8 cellular contexts compared by ENCODE assay signal in genomic region chr19:35879770-35880317, GRCh38. TPM values are rescaled to one million over a fixed set of nuclear protein-coding genes. Genes with fewer than 3 reads are reported as not detected.
DNase-seq lines count a peak whose midpoint lies in the region; ATAC-seq and TF ChIP-seq lines count a peak whose summit lies in the region.

No MANE protein-coding gene starts in this region.

- H4K5ac ChIP-seq in IMR-90 (ENCODE audit: low read depth, low read length), result no peak overlapping the region

- no peak overlapping the region for H3K23ac ChIP-seq in IMR-90 (ENCODE audit: low read depth, low read length)

- no peaks in the 10 kb centered on the region for H3K79me1 ChIP-seq in IMR-90 (ENCODE audit: low read depth in 1 of 2, low read length in 2 of 2)

- BruUV-seq in IMR-90 (replicated peaks; lab: Mats Ljungman, UMichigan), result no TSS peak

- TF ChIP-seq RAD21 in IMR-90 (IDR thresholded peaks at IDR 0.05; ENCODE audit: low read length), result no peak

- no peak overlapping the region for H4K8ac ChIP-seq in IMR-90 (ENCODE audit: low read depth in 2 of 2, low read length in 2 of 2)

- no peak overlapping the region for H3K9ac ChIP-seq in IMR-90 (ENCODE audit: low read depth, low read length)

- no peak overlapping the region for H3K56ac ChIP-seq in IMR-90 (ENCODE audit: extremely low read depth, insufficient read depth, low read length)

- H4K20me1 ChIP-seq in IMR-90 (ENCODE audit: insufficient read depth, low read length), result peaks cover 5% of the 10 kb centered on the region

- H4K91ac ChIP-seq in IMR-90 (ENCODE audit: insufficient read depth, low read depth, low read length), result no peak overlapping the region

- in situ Hi-C loops in Caki2 (cut with HindIII; ENCODE audit: low pct_unique_long_range_greater_than_20kb, low sequenced_read_pairs), result no loop called here
- in situ Hi-C loops in IMR-90 (cut with MboI; ENCODE audit: low sequenced_read_pairs), result no loop called here

- no peaks in the 10 kb centered on the region for H3K4me1 ChIP-seq in IMR-90 (ENCODE audit: control insufficient read depth, insufficient read depth, low read length)

- H3K36me3 ChIP-seq in IMR-90 (ENCODE audit: control insufficient read depth, insufficient read depth, low read length), result no peaks in the 10 kb centered on the region

- dilution Hi-C loops in IMR-90 (cut with HindIII; ENCODE audit: low sequenced_read_pairs, unreplicated experiment), result no loop called here

- no peak overlapping the region for H3K4me2 ChIP-seq in IMR-90 (ENCODE audit: low read depth, low read length)

- TF ChIP-seq POLR2A in IMR-90 (IDR thresholded peaks at IDR 0.05; ENCODE audit: low read depth, low read length), result no peak

- no peak overlapping the region for H3K18ac ChIP-seq in IMR-90 (ENCODE audit: low read depth, low read length)

- H3K4me3 ChIP-seq in IMR-90 (ENCODE audit: insufficient read depth, low read depth, low read length), result no peak overlapping the region

- no peak overlapping the region for H2AK5ac ChIP-seq in IMR-90 (ENCODE audit: low read depth, low read length)

- H2BK5ac ChIP-seq in IMR-90 (ENCODE audit: low read depth, low read length, poor library complexity, severe bottlenecking), result no peak overlapping the region

- H2BK15ac ChIP-seq in IMR-90 (ENCODE audit: low read depth, low read length), result no peak overlapping the region

- H3K4ac ChIP-seq in IMR-90 (ENCODE audit: low read depth, low read length), result no peak overlapping the region

- CTCF ChIA-PET in IMR-90 (lab: Yijun Ruan, JAX), result no interaction called here

- no peaks in the 10 kb centered on the region for H3K9me1 ChIP-seq in IMR-90 (ENCODE audit: insufficient read depth, low read length)

- H2BK120ac ChIP-seq in IMR-90 (ENCODE audit: low read depth, low read length), result no peak overlapping the region

- ATAC-seq in IMR-90 (ENCODE audit: low read depth) (peak; percentile 100), Right ventricle myocardium inferior (peak; percentile 95)

- H3K14ac ChIP-seq in IMR-90 (replicated peaks; ENCODE audit: low read depth, low read length), result no peak overlapping the region

- POLR2A ChIA-PET in IMR-90 (lab: Charles Lee; ENCODE audit: unreplicated experiment), result interaction anchor here (0.6 kb wide), 1 partner anchor 118 kb away, joined by 18 read pairs; no protein-coding TSS in a partner anchor

- intact Hi-C loops in IMR-90 (cut with micrococcal nuclease), result no loop called here
- intact Hi-C loops in Right ventricle myocardium inferior (cut with DNase I), result no loop called here
- intact Hi-C loops in posterior cingulate gyrus (cut with DNase I), result no loop called here

- no peaks in the 10 kb centered on the region for H3K9me3 ChIP-seq in IMR-90 (ENCODE audit: control insufficient read depth, insufficient read depth, low read length)

- H3K27ac ChIP-seq in IMR-90 (ENCODE audit: insufficient read depth, low read length), result no peak overlapping the region

- no peak overlapping the region for H2AK9ac ChIP-seq in IMR-90 (replicated peaks; ENCODE audit: low read depth, low read length, poor library complexity)

- peak overlapping the region; percentile 13 for H2AFZ ChIP-seq in IMR-90 (replicated peaks; ENCODE audit: low read length, poor library complexity)

- no peak for TF ChIP-seq CTCF in IMR-90 (conservative IDR thresholded peaks at IDR 0.05; ENCODE audit: low read depth, low read length)

- no peak overlapping the region for H2BK20ac ChIP-seq in IMR-90 (ENCODE audit: low read depth, low read length)

- DNase-seq in Caki2 (ENCODE audit: low read depth), result peak; percentile 88
- DNase-seq in IMR-90, result peak; percentile 89
- peak; percentile 59 for DNase-seq in T follicular helper cell (ENCODE audit: low read depth)
- peak; percentile 42 for DNase-seq in activated naive CD8-positive, alpha-beta T cell treated with anti-CD3 and anti-CD28 coated beads, Interleukin-2, amount 50 U/mL, for 16 hours (ENCODE audit: low read depth, low spot score)
- peak; percentile 96 for DNase-seq in Right ventricle myocardium inferior (ENCODE audit: missing footprints)
- peak; percentile 68 to 98 (median 82) for DNase-seq in posterior cingulate gyrus
- no peak for DNase-seq in NCI-H446 treated with DMSO at 0.1 percent for 48 hours (lab: John Stamatoyannopoulos, UW)
- no peak for DNase-seq in NCI-H2107 treated with DMSO at 0.1 percent for 48 hours (lab: John Stamatoyannopoulos, UW; ENCODE audit: unreplicated experiment)

- 0% methylated on average over 10 of the region's 28 CpGs; no CpG with 5 or more reads in 1 of the 2 experiments for WGBS in IMR-90 (ENCODE audit: extremely low coverage in 2 of 2, insufficient read length in 1 of 2), 2 experiments

- no peaks in the 10 kb centered on the region for H3K27me3 ChIP-seq in IMR-90 (ENCODE audit: control insufficient read depth, insufficient read depth, low read length)

TF ChIP-seq in IMR-90, 13 proteins besides CTCF, POLR2A, EP300 and RAD21:
- TF ChIP-seq NFE2L2 (IDR thresholded peaks at IDR 0.05; ENCODE audit: low read depth, low read length) (peak; percentile 49; the same call in 1 of the 2 replicates), RCOR1 (IDR thresholded peaks at IDR 0.05; ENCODE audit: insufficient replicate concordance, low read length) (peak; percentile 90), MAFK (IDR thresholded peaks at IDR 0.05; ENCODE audit: low read depth, low read length) (no peak), MAZ (IDR thresholded peaks at IDR 0.05; ENCODE audit: borderline replicate concordance, low read depth, low read length) (peak; percentile 82; the same call in 1 of the 2 replicates), RFX5 (IDR thresholded peaks at IDR 0.05; ENCODE audit: low read depth, low read length) (no peak), BHLHE40 (IDR thresholded peaks at IDR 0.05; ENCODE audit: low read depth, low read length) (peak; percentile 4; the same call in 1 of the 2 replicates), MXI1 (IDR thresholded peaks at IDR 0.05; ENCODE audit: borderline replicate concordance, low read depth, low read length) (peak; percentile 90), USF2 (IDR thresholded peaks at IDR 0.05; ENCODE audit: low read depth, low read length) (peak; percentile 62), FOS (IDR thresholded peaks at IDR 0.05; ENCODE audit: low read depth, low read length) (no peak), CHD1 (IDR thresholded peaks at IDR 0.05; ENCODE audit: low read depth, low read length) (no peak), CEBPB (IDR thresholded peaks at IDR 0.05; ENCODE audit: low read depth, low read length) (no peak), SMC3 (IDR thresholded peaks at IDR 0.05; ENCODE audit: low read depth, low read length) (peak; percentile 29), ELK1 (IDR thresholded peaks at IDR 0.05; ENCODE audit: borderline replicate concordance, low read depth, low read length) (no peak)

RNA-seq across cellular contexts. Expression of gene APLP1, which starts 11.5 kb away (rescaled TPM):
- total RNA-seq in Caki2 (2014; rRNA removed; shearing (Covaris generic); ENCODE audit: low replicate concordance), result 53.9 and 58.7 TPM in 2 replicates
- 4.7 and 6.7 TPM in 2 replicates for total RNA-seq in IMR-90 (2012; rRNA removed)
- 41.0 and 44.3 TPM in 2 replicates for polyA plus RNA-seq in IMR-90 (2012; rRNA removed)
- polyA plus RNA-seq in IMR-90 (2012; cell fraction: cytosol; rRNA removed), result 33.4 and 44.7 TPM in 2 replicates
- polyA plus RNA-seq in IMR-90 (2012; cell fraction: nucleus; rRNA removed; ENCODE audit: low replicate concordance), result 16.6 and 37.3 TPM in 2 replicates
- total RNA-seq in Right ventricle myocardium inferior, result 20.5 TPM

RNA-seq across cellular contexts. Expression of gene NFKBID, which starts 20.5 kb away (rescaled TPM):
- 4.8 and 5.8 TPM in 2 replicates for total RNA-seq in Caki2 (2014; rRNA removed; shearing (Covaris generic); ENCODE audit: low replicate concordance)
- total RNA-seq in IMR-90 (2012; rRNA removed) (1.1 and 1.4 TPM in 2 replicates), Right ventricle myocardium inferior (2.1 TPM)
- polyA plus RNA-seq in IMR-90 (2012; rRNA removed), result 12.3 and 13.3 TPM in 2 replicates
- polyA plus RNA-seq in IMR-90 (2012; cell fraction: cytosol; rRNA removed), result 2.6 and 3.7 TPM in 2 replicates
- polyA plus RNA-seq in IMR-90 (2012; cell fraction: nucleus; rRNA removed; ENCODE audit: low replicate concordance), result 85.3 and 103 TPM in 2 replicates

RNA-seq across cellular contexts. Expression of gene HCST, which starts 22.5 kb away (rescaled TPM):
- 0.88 TPM in 1 of 2 replicates, not detected in the other for total RNA-seq in Caki2 (2014; rRNA removed; shearing (Covaris generic); ENCODE audit: low replicate concordance)
- total RNA-seq in IMR-90 (2012; rRNA removed), result not detected in 2 replicates
- polyA plus RNA-seq in IMR-90 (2012; rRNA removed), result 0.93 and 1.5 TPM in 2 replicates
- 1.4 TPM in 1 of 2 replicates, not detected in the other for polyA plus RNA-seq in IMR-90 (2012; cell fraction: cytosol; rRNA removed)
- 0.31 and 2.1 TPM in 2 replicates for polyA plus RNA-seq in IMR-90 (2012; cell fraction: nucleus; rRNA removed; ENCODE audit: low replicate concordance)
- 6.3 TPM for total RNA-seq in Right ventricle myocardium inferior

RNA-seq across cellular contexts. Expression of gene KIRREL2, which starts 23.1 kb away (rescaled TPM):
- total RNA-seq in Caki2 (2014; rRNA removed; shearing (Covaris generic); ENCODE audit: low replicate concordance), result not detected in 2 replicates
- total RNA-seq in IMR-90 (2012; rRNA removed), result not detected in 2 replicates
- 0.04 TPM in 1 of 2 replicates, not detected in the other for polyA plus RNA-seq in IMR-90 (2012; rRNA removed)
- 0.04 TPM in 2 replicates for polyA plus RNA-seq in IMR-90 (2012; cell fraction: cytosol; rRNA removed)
- 0.07 TPM in 1 of 2 replicates, not detected in the other for polyA plus RNA-seq in IMR-90 (2012; cell fraction: nucleus; rRNA removed; ENCODE audit: low replicate concordance)
- total RNA-seq in Right ventricle myocardium inferior, result not detected

RNA-seq across cellular contexts. Expression of gene NPHS1, which starts 27.5 kb away (rescaled TPM):
- total RNA-seq in Caki2 (2014; rRNA removed; shearing (Covaris generic); ENCODE audit: low replicate concordance), result 0.41 and 0.88 TPM in 2 replicates
- total RNA-seq in IMR-90 (2012; rRNA removed) (not detected in 2 replicates), Right ventricle myocardium inferior (not detected)
- polyA plus RNA-seq in IMR-90 (2012; rRNA removed), result not detected in 2 replicates
- polyA plus RNA-seq in IMR-90 (2012; cell fraction: cytosol; rRNA removed), result not detected in 2 replicates
- not detected in 2 replicates for polyA plus RNA-seq in IMR-90 (2012; cell fraction: nucleus; rRNA removed; ENCODE audit: low replicate concordance)

Comparison
In these comparisons a context has a peak if more than half of its experiments do, and no peak if none do; other contexts are left out.
1. DNase-seq: peak in Caki2 (single experiment), IMR-90 (single experiment), T follicular helper cell (single experiment), activated naive CD8-positive, alpha-beta T cell treated with anti-CD3 and anti-CD28 coated beads, Interleukin-2, amount 50 U/mL, for 16 hours (single experiment), Right ventricle myocardium inferior (single experiment) and posterior cingulate gyrus (10 of 10); none in NCI-H446 treated with DMSO at 0.1 percent for 48 hours (single experiment) and NCI-H2107 treated with DMSO at 0.1 percent for 48 hours (single experiment).